In genomic region chr4:115489284-115489683, GRCh38 we compare ENCODE assay signal across 36 cellular contexts.
"Had no signal": no experiment of that assay in that cellular context is flagged by ENCODE, and none has a peak within 500 bp of the region (broad histone marks: within the 10 kb centered on the region; RNA-seq: fewer than 3 reads in every experiment).

No MANE protein-coding gene starts in this region.

- H3K4me1 ChIP-seq: adrenal gland had no signal

- H3K27me3 ChIP-seq: adrenal gland, cardiac muscle cell had no signal

- H3K9me3 ChIP-seq: adrenal gland had no signal

- H3K9me3 Mint-ChIP-seq: activated CD4-positive, alpha-beta T cell treated with anti-CD3 and anti-CD28 coated beads, Interleukin-2, amount 10 ng/mL, durations not matched to agents 7 days and 5 days; activated T-helper 1 cell treated with anti-CD3 and anti-CD28 coated beads, Interleukin-12 subunit alpha, Interleukin-12 subunit beta, Interleukin-2, Interleukin-4 antibody, amounts not matched to agents 30 ng/mL and 10 ng/mL and 1 ng/mL, durations not matched to agents 14 hours and 24 hours and 36 hours; T-helper 1 cell treated with Interleukin-12 subunit alpha and Interleukin-12 subunit beta and Interleukin-4 antibody, amounts not matched to agents 30 μg/mL and 1 μg/mL, for 36 hours had no signal

- H3K36me3 ChIP-seq: adrenal gland, cardiac muscle cell had no signal

- H3K27me3 Mint-ChIP-seq: activated B cell treated with CpG ODN at 0.5 μM for 24 hours; activated CD4-positive, alpha-beta memory T cell treated with anti-CD3 and anti-CD28 coated beads, Interleukin-2, amount 10 ng/mL, durations not matched to agents 7 days and 5 days; activated CD4-positive, alpha-beta T cell treated with anti-CD3 and anti-CD28 coated beads for 36 hours; activated CD4-positive, alpha-beta T cell treated with anti-CD3 and anti-CD28 coated beads, Interleukin-2, amount 10 ng/mL, durations not matched to agents 7 days and 5 days; activated CD8-positive, alpha-beta memory T cell treated with anti-CD3 and anti-CD28 coated beads, Interleukin-2, amount 10 ng/mL, durations not matched to agents 7 days and 5 days; activated naive CD8-positive, alpha-beta T cell treated with anti-CD3 and anti-CD28 coated beads for 36 hours; activated T-helper 17 cell treated with anti-CD3 and anti-CD28 coated beads, Interleukin-2, amount 50 U/mL, for 72 hours; brain; central memory CD8-positive, alpha-beta T cell had no signal

- H3K36me3 Mint-ChIP-seq: activated CD8-positive, alpha-beta memory T cell treated with anti-CD3 and anti-CD28 coated beads, Interleukin-2, amount 10 ng/mL, durations not matched to agents 7 days and 5 days; activated naive CD4-positive, alpha-beta T cell treated with anti-CD3 and anti-CD28 coated beads, Interleukin-2, amount 50 U/mL, for 72 hours; activated naive CD8-positive, alpha-beta T cell treated with anti-CD3 and anti-CD28 coated beads for 36 hours; brain had no signal

- H3K27ac ChIP-seq: adrenal gland, cardiac muscle cell, VCaP had no signal

- H3K4me3 ChIP-seq: adrenal gland, cardiac muscle cell had no signal

- H3K4me3 Mint-ChIP-seq: activated B cell treated with CpG ODN at 0.5 μM for 24 hours; activated CD4-positive, alpha-beta memory T cell treated with anti-CD3 and anti-CD28 coated beads, Interleukin-2, amount 10 ng/mL, durations not matched to agents 7 days and 5 days; activated CD4-positive, alpha-beta T cell treated with anti-CD3 and anti-CD28 coated beads for 36 hours; activated CD4-positive, alpha-beta T cell treated with anti-CD3 and anti-CD28 coated beads, Interleukin-2, amount 10 ng/mL, durations not matched to agents 7 days and 5 days; activated CD8-positive, alpha-beta memory T cell treated with anti-CD3 and anti-CD28 coated beads, Interleukin-2, amount 10 ng/mL, durations not matched to agents 7 days and 5 days; activated CD8-positive, alpha-beta T cell treated with anti-CD3 and anti-CD28 coated beads, Interleukin-2, amount 10 ng/mL, durations not matched to agents 7 days and 5 days; activated naive CD4-positive, alpha-beta T cell treated with anti-CD3 and anti-CD28 coated beads for 36 hours; activated naive CD8-positive, alpha-beta T cell treated with anti-CD3 and anti-CD28 coated beads for 36 hours; activated T-cell treated with anti-CD3 and anti-CD28 coated beads, Interleukin-2, amount 50 U/mL, for 4 hours; activated T-cell treated with anti-CD3 and anti-CD28 coated beads, Interleukin-2, amount 50 U/mL, for 72 hours; activated T-helper 1 cell treated with anti-CD3 and anti-CD28 coated beads, Interleukin-12 subunit alpha, Interleukin-12 subunit beta, Interleukin-2, Interleukin-4 antibody, amounts not matched to agents 30 ng/mL and 10 ng/mL and 1 ng/mL, durations not matched to agents 14 hours and 24 hours and 36 hours; activated T-helper 17 cell treated with anti-CD3 and anti-CD28 coated beads, Interleukin-2, amount 50 U/mL, for 72 hours; brain; central memory CD8-positive, alpha-beta T cell; T-helper 1 cell treated with Interleukin-12 subunit alpha and Interleukin-12 subunit beta and Interleukin-4 antibody, amounts not matched to agents 30 μg/mL and 1 μg/mL, for 36 hours; T-helper 2 cell treated with Interferon-gamma antibody and Interleukin-4, amounts not matched to agents 5 μg/mL and 100 μg/mL, for 36 hours had no signal

- ATAC-seq: activated CD4-positive, alpha-beta T cell treated with anti-CD3 and anti-CD28 coated beads for 36 hours; activated CD4-positive, CD25-positive, alpha-beta regulatory T cell treated with anti-CD3 and anti-CD28 coated beads, Interleukin-2, amount 50 U/mL, for 24 hours; activated CD8-positive, alpha-beta memory T cell treated with anti-CD3 and anti-CD28 coated beads, Interleukin-2, amount 10 ng/mL, durations not matched to agents 7 days and 5 days; activated CD8-positive, alpha-beta T cell treated with anti-CD3 and anti-CD28 coated beads, Interleukin-2, amount 10 ng/mL, durations not matched to agents 7 days and 5 days; activated naive CD4-positive, alpha-beta T cell treated with anti-CD3 and anti-CD28 coated beads, Interleukin-2, amount 50 U/mL, for 72 hours; activated T-cell treated with anti-CD3 and anti-CD28 coated beads, Interleukin-2, amount 50 U/mL, for 4 hours; activated T-cell treated with anti-CD3 and anti-CD28 coated beads, Interleukin-2, amount 50 U/mL, for 72 hours; activated T-helper 17 cell treated with anti-CD3 and anti-CD28 coated beads, Interleukin-2, amount 50 U/mL, for 72 hours had no signal

- H3K27ac Mint-ChIP-seq: activated B cell treated with CpG ODN at 0.5 μM for 24 hours; activated CD4-positive, alpha-beta memory T cell treated with anti-CD3 and anti-CD28 coated beads, Interleukin-2, amount 10 ng/mL, durations not matched to agents 7 days and 5 days; activated CD4-positive, alpha-beta T cell treated with anti-CD3 and anti-CD28 coated beads for 36 hours; activated CD4-positive, alpha-beta T cell treated with anti-CD3 and anti-CD28 coated beads, Interleukin-2, amount 10 ng/mL, durations not matched to agents 7 days and 5 days; activated CD8-positive, alpha-beta memory T cell treated with anti-CD3 and anti-CD28 coated beads, Interleukin-2, amount 10 ng/mL, durations not matched to agents 7 days and 5 days; activated CD8-positive, alpha-beta T cell treated with anti-CD3 and anti-CD28 coated beads, Interleukin-2, amount 10 ng/mL, durations not matched to agents 7 days and 5 days; activated naive CD4-positive, alpha-beta T cell treated with anti-CD3 and anti-CD28 coated beads for 36 hours; activated naive CD4-positive, alpha-beta T cell treated with anti-CD3 and anti-CD28 coated beads, Interleukin-2, amount 50 U/mL, for 72 hours; activated naive CD8-positive, alpha-beta T cell treated with anti-CD3 and anti-CD28 coated beads for 36 hours; activated T-cell treated with anti-CD3 and anti-CD28 coated beads, Interleukin-2, amount 50 U/mL, for 72 hours; activated T-helper 1 cell treated with anti-CD3 and anti-CD28 coated beads, Interleukin-12 subunit alpha, Interleukin-12 subunit beta, Interleukin-2, Interleukin-4 antibody, amounts not matched to agents 30 ng/mL and 10 ng/mL and 1 ng/mL, durations not matched to agents 14 hours and 24 hours and 36 hours; activated T-helper 17 cell treated with anti-CD3 and anti-CD28 coated beads, Interleukin-2, amount 50 U/mL, for 72 hours; brain; T-helper 1 cell treated with Interleukin-12 subunit alpha and Interleukin-12 subunit beta and Interleukin-4 antibody, amounts not matched to agents 30 μg/mL and 1 μg/mL, for 36 hours; T-helper 2 cell treated with Interferon-gamma antibody and Interleukin-4, amounts not matched to agents 5 μg/mL and 100 μg/mL, for 36 hours had no signal

- H3K4me1 Mint-ChIP-seq: activated B cell treated with CpG ODN at 0.5 μM for 24 hours; activated CD4-positive, alpha-beta memory T cell treated with anti-CD3 and anti-CD28 coated beads, Interleukin-2, amount 10 ng/mL, durations not matched to agents 7 days and 5 days; activated CD4-positive, alpha-beta T cell treated with anti-CD3 and anti-CD28 coated beads for 36 hours; activated CD4-positive, alpha-beta T cell treated with anti-CD3 and anti-CD28 coated beads, Interleukin-2, amount 10 ng/mL, durations not matched to agents 7 days and 5 days; activated CD8-positive, alpha-beta memory T cell treated with anti-CD3 and anti-CD28 coated beads, Interleukin-2, amount 10 ng/mL, durations not matched to agents 7 days and 5 days; activated naive CD8-positive, alpha-beta T cell treated with anti-CD3 and anti-CD28 coated beads for 36 hours; activated T-helper 17 cell treated with anti-CD3 and anti-CD28 coated beads, Interleukin-2, amount 50 U/mL, for 72 hours; central memory CD8-positive, alpha-beta T cell had no signal

- DNase-seq: activated B cell treated with CpG ODN at 0.5 μM for 24 hours; activated CD4-positive, alpha-beta memory T cell treated with anti-CD3 and anti-CD28 coated beads, Interleukin-2, amount 10 ng/mL, durations not matched to agents 7 days and 5 days; activated CD4-positive, alpha-beta T cell treated with anti-CD3 and anti-CD28 coated beads for 1 hour; activated CD4-positive, alpha-beta T cell treated with anti-CD3 and anti-CD28 coated beads for 36 hours; activated CD4-positive, alpha-beta T cell treated with anti-CD3 and anti-CD28 coated beads for 48 hours; activated CD4-positive, alpha-beta T cell treated with anti-CD3 and anti-CD28 coated beads, Interleukin-2, amount 10 ng/mL, durations not matched to agents 7 days and 5 days; activated CD4-positive, alpha-beta T cell treated with anti-CD3 and anti-CD28 coated beads, Interleukin-2, amount 50 U/mL, for 48 hours; activated CD8-positive, alpha-beta memory T cell treated with anti-CD3 and anti-CD28 coated beads for 24 hours; activated CD8-positive, alpha-beta memory T cell treated with anti-CD3 and anti-CD28 coated beads, Interleukin-2, amount 10 ng/mL, durations not matched to agents 7 days and 5 days; activated CD8-positive, alpha-beta memory T cell treated with anti-CD3 and anti-CD28 coated beads, Interleukin-2, amount 50 U/mL, for 48 hours; activated CD8-positive, alpha-beta T cell treated with anti-CD3 and anti-CD28 coated beads, Interleukin-2, amount 10 ng/mL, durations not matched to agents 7 days and 5 days; activated effector memory CD4-positive, alpha-beta T cell treated with anti-CD3 and anti-CD28 coated beads, Interleukin-2, amount 50 U/mL, for 16 hours; activated gamma-delta T cell treated with Interleukin-2 at 50 U/mL for 16 hours; activated naive CD4-positive, alpha-beta T cell; activated naive CD4-positive, alpha-beta T cell treated with anti-CD3 and anti-CD28 coated beads for 36 hours; activated naive CD4-positive, alpha-beta T cell treated with anti-CD3 and anti-CD28 coated beads, Interleukin-2, amount 50 U/mL, for 16 hours; activated naive CD8-positive, alpha-beta T cell treated with anti-CD3 and anti-CD28 coated beads for 36 hours; activated T-cell treated with anti-CD3 and anti-CD28 coated beads, Interleukin-2, amount 50 U/mL, for 4 hours; activated T-cell treated with anti-CD3 and anti-CD28 coated beads, Interleukin-2, amount 50 U/mL, for 72 hours; adrenal gland; amniotic stem cell; aorta; caudate nucleus; cerebellar nuclear complex; T-helper 2 cell; T-helper 9 cell had no signal
